In genomic region chr1:51537568-51537967, GRCh38 we compare ENCODE assay signal across 35 cellular contexts.
"Had no signal": no experiment of that assay in that cellular context is flagged by ENCODE, and none has a peak within 500 bp of the region (broad histone marks: within the 10 kb centered on the region; RNA-seq: fewer than 3 reads in every experiment).

No MANE protein-coding gene starts in this region.

- H3K27me3 ChIP-seq: MG63 had no signal

- H3K36me3 ChIP-seq: MG63 had no signal

- H3K4me3 ChIP-seq: MG63 had no signal

- H3K9me3 ChIP-seq: MG63 had no signal

- DNase-seq: Karpas-422, Kasumi-1, MG63, MM.1S, NCI-H1048, NCI-H1092, NCI-H1092 treated with DMSO at 0.1 percent for 48 hours, NCI-H1105, NCI-H1105 treated with DMSO at 0.1 percent for 48 hours, NCI-H1417, NCI-H1417 treated with DMSO at 0.1 percent for 48 hours, NCI-H1436, NCI-H1436 treated with DMSO at 0.1 percent for 48 hours, NCI-H146, NCI-H1694, NCI-H1694 treated with DMSO at 0.1 percent for 48 hours, NCI-H187, NCI-H187 treated with DMSO at 0.1 percent for 48 hours, NCI-H1930, NCI-H2029, NCI-H2029 treated with DMSO at 0.1 percent for 48 hours, NCI-H2081, NCI-H2081 treated with DMSO at 0.1 percent for 48 hours, NCI-H2107, NCI-H2171, NCI-H2171 treated with DMSO at 0.1 percent for 48 hours, NCI-H2227 treated with DMSO at 0.1 percent for 48 hours, NCI-H226, NCI-H345, NCI-H446, NCI-H446 treated with DMSO at 0.1 percent for 48 hours, NCI-H510A, NCI-H510A treated with DMSO at 0.1 percent for 48 hours, NCI-H524, NCI-H524 treated with DMSO at 0.1 percent for 48 hours had no signal
